Comparison of ENCODE assay signal across 3 cellular contexts in genomic region chr16:27433191-27433590, GRCh38. TPM values are rescaled to one million over a fixed set of nuclear protein-coding genes. Genes with fewer than 3 reads are reported as not detected.
"Had no signal": no experiment of that assay in that cellular context is flagged by ENCODE, and none has a peak within 500 bp of the region (broad histone marks: within the 10 kb centered on the region; RNA-seq: fewer than 3 reads in every experiment).

No MANE protein-coding gene starts in this region.

RNA-seq across cellular contexts. Expression of gene IL21R, which starts 31.2 kb away (rescaled TPM):
- total RNA-seq: cardiac muscle cell, occipital lobe, progenitor cell of endocrine pancreas had no signal
- polyA plus RNA-seq: cardiac muscle cell had no signal
